ENCODE assay signal across 8 cellular contexts in the genomic region with DNA sequence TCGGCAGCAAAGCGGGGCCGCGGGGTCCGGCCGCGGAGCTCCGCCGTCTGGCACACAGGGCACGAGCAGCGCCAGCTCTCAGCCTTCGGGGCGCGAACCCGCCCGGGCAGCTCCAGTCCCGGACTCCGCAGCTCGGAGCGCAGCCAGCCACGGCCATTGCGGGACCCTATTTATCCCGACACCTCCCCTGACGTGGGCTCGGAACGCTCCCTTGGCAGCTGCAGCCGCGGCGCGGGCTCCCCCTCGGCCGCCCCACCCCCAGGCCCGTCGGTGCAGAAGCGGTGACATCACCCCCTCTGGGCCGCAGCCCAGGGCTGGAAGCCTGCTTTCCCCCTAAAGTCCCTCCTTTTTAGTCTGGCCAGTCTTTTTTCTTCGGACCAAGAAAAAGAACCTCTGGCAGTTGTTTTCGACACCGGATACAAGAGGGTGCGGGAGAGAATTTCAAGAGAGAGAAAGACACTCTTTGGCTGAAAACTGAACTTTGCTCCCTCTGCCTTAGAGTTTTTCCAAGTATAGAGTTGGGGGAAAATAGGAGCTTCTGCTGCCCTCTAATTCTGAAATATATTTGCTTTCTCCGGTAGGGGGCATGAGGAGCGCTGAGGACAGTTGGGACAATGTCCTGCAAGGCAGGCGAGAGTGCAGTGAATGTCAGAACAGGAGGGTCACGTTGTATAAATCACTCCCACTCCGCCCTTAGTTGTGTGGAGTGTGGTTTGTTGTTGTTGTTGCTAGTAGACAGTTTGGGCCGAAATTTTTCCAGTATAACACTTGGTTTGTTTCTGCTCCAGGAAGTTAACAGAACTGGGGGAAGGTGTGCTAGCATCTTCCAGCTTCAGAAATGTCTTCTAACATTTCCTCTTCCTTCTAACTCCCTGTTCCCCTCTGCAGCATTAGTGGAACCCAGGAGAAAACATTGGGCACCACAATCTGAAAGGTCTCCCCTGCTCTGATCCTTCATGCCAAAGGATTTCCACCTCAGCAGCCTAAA. TPM values are rescaled to one million over a fixed set of nuclear protein-coding genes. Genes with fewer than 3 reads are reported as not detected.
DNase-seq lines count a peak whose midpoint lies in the region; ATAC-seq and TF ChIP-seq lines count a peak whose summit lies in the region.

A gene (minus strand): TSS at position 145 of the 988 bp plus-strand sequence. CDS start 280 bp downstream, outside the sequence.

- TF ChIP-seq EP300 in stomach (IDR thresholded peaks at IDR 0.05): no peak

- TF ChIP-seq POLR2A in stomach (IDR thresholded peaks at IDR 0.05): no peak

- H3K4me3 ChIP-seq in left lung (peak within 1 kb of the TSS; percentile 45 to 46), stomach (peak within 1 kb of the TSS; percentile 48 to 53 (median 49))

- DNase-seq in AG09319 (ENCODE audit: extremely low read depth, low read depth): no peak
- peak; percentile 66 for DNase-seq in GM13977 (ENCODE audit: low spot score)
- DNase-seq in HS-5 (ENCODE audit: low read depth): peak; percentile 47
- DNase-seq in RKO (ENCODE audit: low spot score): peak; percentile 30
- DNase-seq in dermis microvascular lymphatic vessel endothelial cell (ENCODE audit: low read depth in 2 of 2): peak; percentile 14 to 39
- DNase-seq in left lung: peak; percentile 72 to 83
- DNase-seq in stomach: no peak

- TF ChIP-seq CTCF in AG09319 (IDR thresholded peaks at IDR 0.05; ENCODE audit: low read depth, low read length): peak; percentile 70
- peak; percentile 69 for TF ChIP-seq CTCF in GM13977 (IDR thresholded peaks at IDR 0.05; ENCODE audit: extremely low read depth, insufficient read depth, missing control alignments)
- peak; percentile 39 to 47 for TF ChIP-seq CTCF in left lung (IDR thresholded peaks at IDR 0.05)
- TF ChIP-seq CTCF in stomach (IDR thresholded peaks at IDR 0.05): peak in 4 of 7 experiments; percentile 14 to 36 (median 23)

- H3K27ac ChIP-seq in left lung (peak within 1 kb of the TSS in 1 of 2 donors; percentile 34), stomach (peak within 1 kb of the TSS in 4 of 5 donors; percentile 33 to 78 (median 54))

- ATAC-seq in left lung (peak; percentile 63), HG03039 (IDR thresholded peaks at IDR 0.05; ENCODE audit: unreplicated experiment) (no peak)

- H3K27me3 ChIP-seq in left lung (peaks cover 0 to 68% of the 10 kb centered on the region in 2 donors), stomach (peaks cover 0 to 61% (median 21%) of the 10 kb centered on the region in 3 donors)

- H3K9me3 ChIP-seq in left lung: no peaks in the 10 kb centered on the region
- H3K9me3 ChIP-seq in stomach: no peaks in the 10 kb centered on the region

- in situ Hi-C loops in GM13977 (cut with MboI; ENCODE audit: low pct_unique_long_range_greater_than_20kb, low sequenced_read_pairs, unreplicated experiment): no loop called here

- intact Hi-C loops in left lung (cut with DNase I) (loop anchor here in 1 of 2 donors (10.0 kb wide), 1 partner anchor 188 kb away; no protein-coding TSS in a partner anchor), stomach (cut with DNase I; ENCODE audit: low total_unique reads) (loop anchor here (10.0 kb wide), 1 partner anchor 188 kb away; no protein-coding TSS in a partner anchor)

- 1 to 3% (median 2%) methylated on average over 19 to 46 of the region's 46 CpGs for WGBS in stomach, 5 donors

- H3K36me3 ChIP-seq in left lung: no peaks in the 10 kb centered on the region
- H3K36me3 ChIP-seq in stomach: no peaks in the 10 kb centered on the region

- peaks cover 6 to 38% of the 10 kb centered on the region in 2 donors for H3K4me1 ChIP-seq in left lung
- H3K4me1 ChIP-seq in stomach: peaks cover 0 to 42% (median 32%) of the 10 kb centered on the region in 4 donors

RNA-seq across cellular contexts. Expression of the gene that starts here (rescaled TPM):
- total RNA-seq in dermis microvascular lymphatic vessel endothelial cell (not detected in 2 replicates), left lung (10 to 100 TPM in 1 of 2 donors, 1 to 10 TPM in 1; 7.1 to 37.3 TPM), stomach (1 to 10 TPM in 1 of 5 donors, under 1 TPM in 1, not detected in 3; 0.29 to 7.9 TPM)
- 1 to 10 TPM in 1 of 3 donors, under 1 TPM in 2; 0.37 to 1.1 (median 0.45) TPM for polyA plus RNA-seq in stomach

Comparison
In these comparisons a context has a peak if more than half of its experiments do, and no peak if none do; other contexts are left out.
1. Peak in DNase-seq in dermis microvascular lymphatic vessel endothelial cell; RNA of the gene not detected or under 1 TPM.
2. DNase-seq: peak in GM13977 (single experiment), HS-5 (single experiment), RKO (single experiment) and left lung (2 of 2); none in AG09319 (single experiment) and stomach (single experiment).
3. Peak in every context shown above with its lines, with median percentiles within 50 percentile points of each other: CTCF ChIP-seq.